ENCODE assay signal across 1 cellular context in genomic region chr20:34527016-34527415, GRCh38.
TF ChIP-seq lines count a peak whose summit lies in the region.

No MANE protein-coding gene starts in this region.

TF ChIP-seq in A549, 52 proteins besides CTCF, POLR2A, EP300 and RAD21 (continued from another document):
- TF ChIP-seq PBX3 (IDR thresholded peaks at IDR 0.05): no peak
- TF ChIP-seq NPAS2 (CRISPR knock-in tag; IDR thresholded peaks at IDR 0.05; ENCODE audit: borderline replicate concordance): no peak
- no peak for TF ChIP-seq FOXS1 (CRISPR knock-in tag; IDR thresholded peaks at IDR 0.05)
- TF ChIP-seq RARB (CRISPR knock-in tag; IDR thresholded peaks at IDR 0.05): no peak
